ENCODE assay signal across 1 cellular context in the genomic region with DNA sequence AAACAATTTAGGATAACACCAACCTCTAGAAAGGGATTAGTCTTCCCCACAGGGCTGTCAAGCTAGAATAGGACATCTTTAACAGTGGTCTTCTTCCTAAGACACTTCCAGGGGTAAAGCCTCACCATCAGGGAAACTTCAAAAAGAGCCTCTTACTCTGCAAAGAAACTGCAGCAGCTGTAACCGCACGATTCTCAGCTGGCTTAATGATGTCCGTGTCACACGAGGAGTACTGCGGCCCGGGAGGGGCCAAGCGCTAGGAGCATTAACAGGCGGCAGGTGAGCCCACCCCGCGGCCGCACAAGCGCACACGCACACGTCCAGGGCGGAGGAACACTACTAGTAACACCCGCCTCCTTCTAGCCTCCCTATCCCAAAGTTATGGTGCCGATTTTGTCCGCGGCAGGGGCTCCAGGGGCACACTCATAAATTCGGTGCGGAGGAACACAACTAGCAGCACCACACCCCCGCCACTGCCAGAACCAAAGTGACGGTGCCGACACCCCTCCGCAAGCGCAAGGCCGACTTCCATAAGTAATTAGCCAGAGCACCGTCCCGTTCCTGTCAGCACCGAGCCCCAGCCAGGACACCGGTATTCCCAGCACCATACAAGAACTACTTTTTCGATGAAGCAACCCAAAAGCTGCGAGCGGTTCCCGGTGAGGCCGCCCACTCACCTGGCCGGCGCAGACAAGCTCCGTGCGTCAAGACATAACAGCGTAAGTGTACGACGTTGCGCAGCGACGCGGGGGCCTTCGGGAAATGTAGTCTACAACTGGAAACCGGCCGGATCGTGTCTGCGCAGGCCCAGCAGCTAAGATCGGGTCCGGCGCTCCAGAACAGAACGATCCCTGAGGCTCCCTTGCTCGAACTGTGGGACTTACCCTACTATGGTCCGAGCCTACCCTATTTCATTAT.
TF ChIP-seq lines count a peak whose summit lies in the region.

A gene (plus strand): TSS at position 813 of the 918 bp plus-strand sequence. CDS start 3,572 bp downstream, outside the sequence.
A gene (minus strand): TSS at position 729 of the 918 bp plus-strand sequence. CDS start 8,116 bp downstream, outside the sequence.

TF ChIP-seq in HepG2, 621 proteins besides CTCF, POLR2A, EP300 and RAD21 (continued from another document):
- TF ChIP-seq ZNF629 (CRISPR knock-in tag; conservative IDR thresholded peaks at IDR 0.05) (no peak), ZFY (CRISPR knock-in tag; IDR thresholded peaks at IDR 0.05) (peak; percentile 64; the same call in 1 of the 2 replicates), KLF16 (CRISPR knock-in tag; IDR thresholded peaks at IDR 0.05) (0 out of 4 replicates have a peak, but pooled peaks of 1 of the 2 experiments have one; percentile 31), ETV5 (CRISPR knock-in tag; IDR thresholded peaks at IDR 0.05; ENCODE audit: borderline replicate concordance) (peak; percentile 32; the same call in 1 of the 2 replicates), STAG1 (CRISPR knock-in tag; IDR thresholded peaks at IDR 0.05) (no peak), REL (CRISPR knock-in tag; conservative IDR thresholded peaks at IDR 0.05) (no peak)
- TF ChIP-seq, protein P1, sequence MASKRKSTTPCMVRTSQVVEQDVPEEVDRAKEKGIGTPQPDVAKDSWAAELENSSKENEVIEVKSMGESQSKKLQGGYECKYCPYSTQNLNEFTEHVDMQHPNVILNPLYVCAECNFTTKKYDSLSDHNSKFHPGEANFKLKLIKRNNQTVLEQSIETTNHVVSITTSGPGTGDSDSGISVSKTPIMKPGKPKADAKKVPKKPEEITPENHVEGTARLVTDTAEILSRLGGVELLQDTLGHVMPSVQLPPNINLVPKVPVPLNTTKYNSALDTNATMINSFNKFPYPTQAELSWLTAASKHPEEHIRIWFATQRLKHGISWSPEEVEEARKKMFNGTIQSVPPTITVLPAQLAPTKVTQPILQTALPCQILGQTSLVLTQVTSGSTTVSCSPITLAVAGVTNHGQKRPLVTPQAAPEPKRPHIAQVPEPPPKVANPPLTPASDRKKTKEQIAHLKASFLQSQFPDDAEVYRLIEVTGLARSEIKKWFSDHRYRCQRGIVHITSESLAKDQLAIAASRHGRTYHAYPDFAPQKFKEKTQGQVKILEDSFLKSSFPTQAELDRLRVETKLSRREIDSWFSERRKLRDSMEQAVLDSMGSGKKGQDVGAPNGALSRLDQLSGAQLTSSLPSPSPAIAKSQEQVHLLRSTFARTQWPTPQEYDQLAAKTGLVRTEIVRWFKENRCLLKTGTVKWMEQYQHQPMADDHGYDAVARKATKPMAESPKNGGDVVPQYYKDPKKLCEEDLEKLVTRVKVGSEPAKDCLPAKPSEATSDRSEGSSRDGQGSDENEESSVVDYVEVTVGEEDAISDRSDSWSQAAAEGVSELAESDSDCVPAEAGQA (IDR thresholded peaks at IDR 0.05; ENCODE audit: low read depth): no peak
- TF ChIP-seq, protein P1 (CRISPR knock-in tag; IDR thresholded peaks at IDR 0.05; ENCODE audit: borderline replicate concordance): no peak
- TF ChIP-seq, protein P2, sequence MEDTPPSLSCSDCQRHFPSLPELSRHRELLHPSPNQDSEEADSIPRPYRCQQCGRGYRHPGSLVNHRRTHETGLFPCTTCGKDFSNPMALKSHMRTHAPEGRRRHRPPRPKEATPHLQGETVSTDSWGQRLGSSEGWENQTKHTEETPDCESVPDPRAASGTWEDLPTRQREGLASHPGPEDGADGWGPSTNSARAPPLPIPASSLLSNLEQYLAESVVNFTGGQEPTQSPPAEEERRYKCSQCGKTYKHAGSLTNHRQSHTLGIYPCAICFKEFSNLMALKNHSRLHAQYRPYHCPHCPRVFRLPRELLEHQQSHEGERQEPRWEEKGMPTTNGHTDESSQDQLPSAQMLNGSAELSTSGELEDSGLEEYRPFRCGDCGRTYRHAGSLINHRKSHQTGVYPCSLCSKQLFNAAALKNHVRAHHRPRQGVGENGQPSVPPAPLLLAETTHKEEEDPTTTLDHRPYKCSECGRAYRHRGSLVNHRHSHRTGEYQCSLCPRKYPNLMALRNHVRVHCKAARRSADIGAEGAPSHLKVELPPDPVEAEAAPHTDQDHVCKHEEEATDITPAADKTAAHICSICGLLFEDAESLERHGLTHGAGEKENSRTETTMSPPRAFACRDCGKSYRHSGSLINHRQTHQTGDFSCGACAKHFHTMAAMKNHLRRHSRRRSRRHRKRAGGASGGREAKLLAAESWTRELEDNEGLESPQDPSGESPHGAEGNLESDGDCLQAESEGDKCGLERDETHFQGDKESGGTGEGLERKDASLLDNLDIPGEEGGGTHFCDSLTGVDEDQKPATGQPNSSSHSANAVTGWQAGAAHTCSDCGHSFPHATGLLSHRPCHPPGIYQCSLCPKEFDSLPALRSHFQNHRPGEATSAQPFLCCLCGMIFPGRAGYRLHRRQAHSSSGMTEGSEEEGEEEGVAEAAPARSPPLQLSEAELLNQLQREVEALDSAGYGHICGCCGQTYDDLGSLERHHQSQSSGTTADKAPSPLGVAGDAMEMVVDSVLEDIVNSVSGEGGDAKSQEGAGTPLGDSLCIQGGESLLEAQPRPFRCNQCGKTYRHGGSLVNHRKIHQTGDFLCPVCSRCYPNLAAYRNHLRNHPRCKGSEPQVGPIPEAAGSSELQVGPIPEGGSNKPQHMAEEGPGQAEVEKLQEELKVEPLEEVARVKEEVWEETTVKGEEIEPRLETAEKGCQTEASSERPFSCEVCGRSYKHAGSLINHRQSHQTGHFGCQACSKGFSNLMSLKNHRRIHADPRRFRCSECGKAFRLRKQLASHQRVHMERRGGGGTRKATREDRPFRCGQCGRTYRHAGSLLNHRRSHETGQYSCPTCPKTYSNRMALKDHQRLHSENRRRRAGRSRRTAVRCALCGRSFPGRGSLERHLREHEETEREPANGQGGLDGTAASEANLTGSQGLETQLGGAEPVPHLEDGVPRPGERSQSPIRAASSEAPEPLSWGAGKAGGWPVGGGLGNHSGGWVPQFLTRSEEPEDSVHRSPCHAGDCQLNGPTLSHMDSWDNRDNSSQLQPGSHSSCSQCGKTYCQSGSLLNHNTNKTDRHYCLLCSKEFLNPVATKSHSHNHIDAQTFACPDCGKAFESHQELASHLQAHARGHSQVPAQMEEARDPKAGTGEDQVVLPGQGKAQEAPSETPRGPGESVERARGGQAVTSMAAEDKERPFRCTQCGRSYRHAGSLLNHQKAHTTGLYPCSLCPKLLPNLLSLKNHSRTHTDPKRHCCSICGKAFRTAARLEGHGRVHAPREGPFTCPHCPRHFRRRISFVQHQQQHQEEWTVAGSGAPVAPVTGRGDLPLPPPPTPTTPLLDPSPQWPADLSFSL (CRISPR knock-in tag; IDR thresholded peaks at IDR 0.05): no peak
